Comparison of ENCODE assay signal across 1 cellular context in the genomic region with DNA sequence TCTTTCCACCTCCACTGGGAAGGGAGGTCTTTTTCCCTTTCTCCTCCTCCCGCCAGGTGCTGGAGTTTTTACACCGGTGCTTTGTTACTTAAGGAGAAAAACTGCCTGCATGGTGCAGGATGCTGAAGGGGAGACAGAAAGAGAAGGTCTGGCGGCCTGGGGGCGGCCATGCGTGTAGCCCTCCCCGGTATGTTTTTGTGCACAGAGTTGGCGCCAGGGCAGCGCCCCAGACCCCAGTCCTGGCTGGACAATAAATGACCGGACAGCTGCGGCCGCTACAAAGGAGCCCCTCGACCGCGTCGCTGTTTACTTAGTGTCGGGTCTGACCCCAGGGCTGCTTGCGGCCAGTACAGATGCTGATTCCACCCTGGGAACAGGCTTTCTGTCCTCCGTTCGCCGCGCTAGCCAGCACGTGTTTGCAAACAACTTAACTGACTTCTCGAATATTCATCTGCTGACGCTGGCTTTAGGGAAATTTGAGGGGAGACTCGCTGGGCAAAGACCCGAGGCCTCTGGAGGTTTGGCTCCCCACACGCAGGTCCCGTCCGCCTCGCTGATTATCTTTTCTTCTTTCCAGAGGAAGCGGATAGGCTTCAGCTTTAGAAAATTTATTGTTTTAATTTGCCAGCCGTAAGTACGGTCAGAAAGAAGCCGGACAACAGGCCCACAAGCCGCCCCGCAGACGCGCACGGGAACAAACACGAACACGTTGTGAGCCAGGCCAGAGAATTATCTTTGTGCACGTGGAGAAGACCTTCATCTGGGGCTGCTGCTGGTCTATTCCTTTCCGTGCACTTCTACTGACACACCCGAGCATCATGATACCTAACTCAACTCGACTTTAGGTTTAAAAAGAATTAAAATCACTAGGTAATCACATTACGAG.
A peak's percentile ranks its signal among the peaks of the same experiment; 100 is the strongest.
TF ChIP-seq lines count a peak whose summit lies in the region.

No MANE protein-coding gene starts in this region.

TF ChIP-seq in H1, 55 proteins besides CTCF, POLR2A, EP300 and RAD21:
- TF ChIP-seq EZH2 (IDR thresholded peaks at IDR 0.05; ENCODE audit: low read depth, low read length, severe bottlenecking), result peak; percentile 93
- no peak for TF ChIP-seq SIX5 (IDR thresholded peaks at IDR 0.05; ENCODE audit: low read depth, low read length)
- TF ChIP-seq SIN3A (conservative IDR thresholded peaks at IDR 0.05 in 1 of 2, IDR thresholded peaks at IDR 0.05 in 1 of 2; ENCODE audit: low read depth in 1 of 2, low read length in 2 of 2), result no peak
- TF ChIP-seq CTBP2 (IDR thresholded peaks at IDR 0.05; ENCODE audit: borderline replicate concordance, insufficient read depth, insufficient read length, low read length), result peak; percentile 14
- TF ChIP-seq, protein P1, sequence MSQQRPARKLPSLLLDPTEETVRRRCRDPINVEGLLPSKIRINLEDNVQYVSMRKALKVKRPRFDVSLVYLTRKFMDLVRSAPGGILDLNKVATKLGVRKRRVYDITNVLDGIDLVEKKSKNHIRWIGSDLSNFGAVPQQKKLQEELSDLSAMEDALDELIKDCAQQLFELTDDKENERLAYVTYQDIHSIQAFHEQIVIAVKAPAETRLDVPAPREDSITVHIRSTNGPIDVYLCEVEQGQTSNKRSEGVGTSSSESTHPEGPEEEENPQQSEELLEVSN (IDR thresholded peaks at IDR 0.05), result peak; percentile 84
- peak; percentile 95 for TF ChIP-seq SUZ12 (IDR thresholded peaks at IDR 0.05; ENCODE audit: low read length)
- TF ChIP-seq, protein P2, sequence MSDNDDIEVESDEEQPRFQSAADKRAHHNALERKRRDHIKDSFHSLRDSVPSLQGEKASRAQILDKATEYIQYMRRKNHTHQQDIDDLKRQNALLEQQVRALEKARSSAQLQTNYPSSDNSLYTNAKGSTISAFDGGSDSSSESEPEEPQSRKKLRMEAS (IDR thresholded peaks at IDR 0.05), result peak; percentile 86
- peak; percentile 77; the same call in 1 of the 2 replicates for TF ChIP-seq CBX8 (IDR thresholded peaks at IDR 0.05; ENCODE audit: borderline replicate concordance, low read depth, low read length)
- TF ChIP-seq RNF2 (IDR thresholded peaks at IDR 0.05; ENCODE audit: borderline replicate concordance, low read depth, low read length, missing control alignments, poor library complexity, severe bottlenecking), result peak; percentile 84
